Comparison of ENCODE assay signal across 21 cellular contexts in the genomic region with DNA sequence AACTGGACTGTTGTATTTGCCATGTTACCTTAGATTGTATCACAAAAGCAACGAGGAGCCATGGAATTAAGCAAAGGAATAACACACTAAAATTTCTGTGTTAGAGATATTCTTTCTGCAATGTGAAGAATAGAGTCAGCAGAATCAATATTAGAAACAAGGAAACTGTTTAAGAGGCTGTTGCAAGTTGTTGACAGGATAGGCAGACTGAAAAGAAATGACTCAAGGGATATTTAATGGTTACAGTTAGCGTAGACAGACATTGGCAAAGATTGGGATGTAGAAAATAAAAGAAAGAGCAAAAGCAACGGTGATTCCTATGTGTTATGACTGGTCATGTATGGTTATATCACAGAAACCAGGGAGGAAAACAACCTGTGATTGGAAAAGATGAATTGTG.
"Had no signal": no experiment of that assay in that cellular context is flagged by ENCODE, and none has a peak within 500 bp of the region (broad histone marks: within the 10 kb centered on the region; RNA-seq: fewer than 3 reads in every experiment).

No MANE protein-coding gene starts in this region.

- H3K27ac Mint-ChIP-seq: effector memory CD8-positive, alpha-beta T cell; naive thymus-derived CD8-positive, alpha-beta T cell had no signal

- H3K9me3 Mint-ChIP-seq: naive thymus-derived CD8-positive, alpha-beta T cell had no signal

- H3K27me3 Mint-ChIP-seq: effector memory CD8-positive, alpha-beta T cell had no signal

- H3K36me3 Mint-ChIP-seq: naive thymus-derived CD8-positive, alpha-beta T cell had no signal

- ATAC-seq: effector memory CD8-positive, alpha-beta T cell; left colon; mucosa of descending colon; naive thymus-derived CD8-positive, alpha-beta T cell had no signal

- H3K27me3 ChIP-seq: esophagus squamous epithelium, neutrophil, right atrium auricular region, sigmoid colon, suprapubic skin, thyroid gland, upper lobe of left lung, uterus had no signal

- H3K4me1 ChIP-seq: esophagus squamous epithelium, right atrium auricular region, sigmoid colon, suprapubic skin, thyroid gland, upper lobe of left lung, uterus had no signal

- H3K27ac ChIP-seq: esophagus squamous epithelium, neutrophil, right atrium auricular region, sigmoid colon, skin epidermis, suprapubic skin, thyroid gland, upper lobe of left lung, uterus had no signal

- H3K36me3 ChIP-seq: esophagus squamous epithelium, neutrophil, right atrium auricular region, sigmoid colon, suprapubic skin, thyroid gland, upper lobe of left lung, uterus had no signal

- DNase-seq: effector memory CD8-positive, alpha-beta T cell; esophagus squamous epithelium; foreskin fibroblast; head of caudate nucleus; hippocampal formation; left colon; left ventricle myocardium superior; mucosa of descending colon; naive thymus-derived CD8-positive, alpha-beta T cell; posterior cingulate gyrus; sigmoid colon; stimulated activated CD4-positive, alpha-beta T cell treated with anti-CD3 and anti-CD28 coated beads, Interleukin-2, amount 100 ng/mL, for 48 hours; stimulated activated naive CD4-positive, alpha-beta T cell treated with Interleukin-2 at 50 U/mL for 16 hours; thyroid gland; upper lobe of left lung; uterus had no signal

- H3K4me3 Mint-ChIP-seq: effector memory CD8-positive, alpha-beta T cell; naive thymus-derived CD8-positive, alpha-beta T cell had no signal

- H3K4me3 ChIP-seq: esophagus squamous epithelium, lung, mucosa of descending colon, right atrium auricular region, sigmoid colon, skin epidermis, suprapubic skin, thyroid gland, upper lobe of left lung, uterus had no signal

- H3K9me3 ChIP-seq: esophagus squamous epithelium, mucosa of descending colon, neutrophil, right atrium auricular region, sigmoid colon, suprapubic skin, thyroid gland, upper lobe of left lung, uterus had no signal
